Comparison of ENCODE assay signal across 15 cellular contexts in genomic region chr15:41955807-41956525, GRCh38. TPM values are rescaled to one million over a fixed set of nuclear protein-coding genes. Genes with fewer than 3 reads are reported as not detected.
DNase-seq lines count a peak whose midpoint lies in the region; ATAC-seq and TF ChIP-seq lines count a peak whose summit lies in the region.
"Had no signal": no experiment of that assay in that cellular context is flagged by ENCODE, and none has a peak within 500 bp of the region (broad histone marks: within the 10 kb centered on the region; RNA-seq: fewer than 3 reads in every experiment).

No MANE protein-coding gene starts in this region.

- H3K27me3 Mint-ChIP-seq in WTC11 (ENCODE audit: low read depth) (no peaks in the 10 kb centered on the region), neural progenitor cell (ENCODE audit: insufficient read depth, low read depth) (peaks cover 7% of the 10 kb centered on the region)

- H3K36me3 ChIP-seq in BE2C: no peaks in the 10 kb centered on the region
- no peaks in the 10 kb centered on the region for H3K36me3 ChIP-seq in neural progenitor cell

- TF ChIP-seq CTCF in BE2C (IDR thresholded peaks at IDR 0.05; ENCODE audit: low read depth, low read length) (peak; percentile 19; the same call in 1 of the 2 replicates), WTC11 (IDR thresholded peaks at IDR 0.05) (no peak), neural progenitor cell (IDR thresholded peaks at IDR 0.05) (peak; percentile 24)

- H3K27me3 ChIP-seq in BE2C: no peaks in the 10 kb centered on the region
- H3K27me3 ChIP-seq in neural progenitor cell: no peaks in the 10 kb centered on the region
- H3K27me3 ChIP-seq: esophagus squamous epithelium had no signal

- CTCF ChIA-PET in WTC11 (lab: Charles Lee): interaction anchor here (0.8 to 2.3 kb wide), 17 partner anchors 8 to 182 kb away, joined by 3 to 18 read pairs (median 3); partner anchors contain the start of genes EHD4 and MAPKBP1

- no peak overlapping the region for H3K4me3 ChIP-seq in BE2C (ENCODE audit: low read depth, low read length)
- no peak overlapping the region for H3K4me3 ChIP-seq in neural progenitor cell
- H3K4me3 ChIP-seq: esophagus squamous epithelium had no signal

- peaks cover 16% of the 10 kb centered on the region for H3K36me3 Mint-ChIP-seq in WTC11
- H3K36me3 Mint-ChIP-seq in neural progenitor cell: peaks cover 7% of the 10 kb centered on the region

- H3K4me3 Mint-ChIP-seq in WTC11 (no peak overlapping the region), neural progenitor cell (no peak overlapping the region)
- H3K4me3 Mint-ChIP-seq: activated CD8-positive, alpha-beta T cell treated with anti-CD3 and anti-CD28 coated beads, Interleukin-2, amount 10 ng/mL, durations not matched to agents 7 days and 5 days; T-helper 2 cell treated with Interferon-gamma antibody and Interleukin-4, amounts not matched to agents 5 μg/mL and 100 μg/mL, for 36 hours had no signal

- H3K9ac ChIP-seq in neural progenitor cell: no peak overlapping the region

- H3K4me1 Mint-ChIP-seq in WTC11 (peaks cover 19% of the 10 kb centered on the region), neural progenitor cell (peaks cover 22% of the 10 kb centered on the region)

- H2AFZ ChIP-seq in neural progenitor cell (replicated peaks): no peak overlapping the region

- H3K27ac Mint-ChIP-seq in WTC11: peak overlapping the region; percentile 91
- no peak overlapping the region for H3K27ac Mint-ChIP-seq in neural progenitor cell
- H3K27ac Mint-ChIP-seq: activated CD8-positive, alpha-beta T cell treated with anti-CD3 and anti-CD28 coated beads, Interleukin-2, amount 10 ng/mL, durations not matched to agents 7 days and 5 days; T-helper 2 cell treated with Interferon-gamma antibody and Interleukin-4, amounts not matched to agents 5 μg/mL and 100 μg/mL, for 36 hours had no signal

- H3K9me3 Mint-ChIP-seq in WTC11 (no peaks in the 10 kb centered on the region), neural progenitor cell (peaks cover under 1% of the 10 kb centered on the region)
- H3K9me3 Mint-ChIP-seq: T-helper 2 cell treated with Interferon-gamma antibody and Interleukin-4, amounts not matched to agents 5 μg/mL and 100 μg/mL, for 36 hours had no signal

- H3K9me3 ChIP-seq in BE2C (no peaks in the 10 kb centered on the region), neural progenitor cell (ENCODE audit: low read depth) (no peaks in the 10 kb centered on the region)
- H3K9me3 ChIP-seq: esophagus squamous epithelium had no signal

- POLR2A ChIA-PET in WTC11 (lab: Charles Lee): no interaction called here

- intact Hi-C loops in left ventricle myocardium superior (cut with micrococcal nuclease): no loop called here

- no peak overlapping the region for H3K4me2 ChIP-seq in neural progenitor cell

- H3K27ac ChIP-seq in neural progenitor cell: no peak overlapping the region

- ATAC-seq in WTC11 (peak; percentile 95), left ventricle myocardium superior (peak; percentile 72), GM18907 (IDR thresholded peaks at IDR 0.05; ENCODE audit: unreplicated experiment) (no peak)
- ATAC-seq: activated CD8-positive, alpha-beta T cell treated with anti-CD3 and anti-CD28 coated beads, Interleukin-2, amount 10 ng/mL, durations not matched to agents 7 days and 5 days had no signal

- H3K4me1 ChIP-seq in BE2C (peaks cover 5% of the 10 kb centered on the region), neural progenitor cell (no peaks in the 10 kb centered on the region)

- DNase-seq in BE2C (no peak), WTC11 (ENCODE audit: low spot score) (peak; percentile 54), left ventricle myocardium superior (no peak), neural progenitor cell (ENCODE audit: low spot score) (peak; percentile 44), C1 segment of cervical spinal cord (lab: John Stamatoyannopoulos, UW) (no peak), iPS-NIHi7 (ENCODE audit: extremely low spot score) (no peak), NCI-H748 treated with DMSO at 0.1 percent for 48 hours (lab: John Stamatoyannopoulos, UW) (no peak)
- DNase-seq: activated CD8-positive, alpha-beta T cell treated with anti-CD3 and anti-CD28 coated beads, Interleukin-2, amount 10 ng/mL, durations not matched to agents 7 days and 5 days; activated naive CD4-positive, alpha-beta T cell; central memory CD4-positive, alpha-beta T cell; DND-41; esophagus squamous epithelium; RPMI8226 had no signal

- no peaks in the 10 kb centered on the region for H4K20me1 ChIP-seq in neural progenitor cell (ENCODE audit: low read depth)

- H3F3A ChIP-seq in neural progenitor cell (ENCODE audit: low read depth): no peaks in the 10 kb centered on the region

- H3K79me2 ChIP-seq in neural progenitor cell (ENCODE audit: low read depth): peaks cover 15% of the 10 kb centered on the region

TF ChIP-seq in WTC11, 78 proteins besides CTCF, POLR2A, EP300 and RAD21:
- TF ChIP-seq TEAD1 (CRISPR knock-in tag; IDR thresholded peaks at IDR 0.05) (no peak), FOXJ3 (CRISPR knock-in tag; IDR thresholded peaks at IDR 0.05; ENCODE audit: borderline replicate concordance) (no peak), ZNF532 (CRISPR knock-in tag; IDR thresholded peaks at IDR 0.05; ENCODE audit: borderline replicate concordance) (no peak), PRRX2 (CRISPR knock-in tag; IDR thresholded peaks at IDR 0.05) (no peak), NFATC4 (CRISPR knock-in tag; IDR thresholded peaks at IDR 0.05) (no peak), CREB1 (CRISPR knock-in tag; IDR thresholded peaks at IDR 0.05) (no peak), KAT7 (CRISPR knock-in tag; IDR thresholded peaks at IDR 0.05; ENCODE audit: borderline replicate concordance) (no peak), PREB (CRISPR knock-in tag; IDR thresholded peaks at IDR 0.05; ENCODE audit: borderline replicate concordance) (no peak), ZBTB43 (CRISPR knock-in tag; IDR thresholded peaks at IDR 0.05) (no peak), SOX15 (CRISPR knock-in tag; IDR thresholded peaks at IDR 0.05) (no peak)
TF ChIP-seq in WTC11: peak in this region for 0.

RNA-seq across cellular contexts. Expression of gene EHD4, which starts 16.4 kb away (rescaled TPM):
- 2.4 TPM for polyA plus RNA-seq in BE2C (2012; ENCODE audit: insufficient read depth, insufficient read length, low read depth)
- total RNA-seq in WTC11 (2021) (20.8 to 23.9 TPM (median 21.3 TPM) in 3 replicates), left ventricle myocardium superior (53.5 TPM), neural progenitor cell (ENCODE audit: low replicate concordance) (6.9 and 11.9 TPM in 2 replicates)

Comparison
In these comparisons a context has a peak if more than half of its experiments do, and no peak if none do; other contexts are left out.
1. DNase-seq: peak in WTC11 (single experiment) and neural progenitor cell (single experiment); none in BE2C (single experiment), left ventricle myocardium superior (single experiment), C1 segment of cervical spinal cord (0 of 14), iPS-NIHi7 (single experiment) and NCI-H748 treated with DMSO at 0.1 percent for 48 hours (single experiment).